ENCODE assay signal across 1 cellular context in the genomic region with DNA sequence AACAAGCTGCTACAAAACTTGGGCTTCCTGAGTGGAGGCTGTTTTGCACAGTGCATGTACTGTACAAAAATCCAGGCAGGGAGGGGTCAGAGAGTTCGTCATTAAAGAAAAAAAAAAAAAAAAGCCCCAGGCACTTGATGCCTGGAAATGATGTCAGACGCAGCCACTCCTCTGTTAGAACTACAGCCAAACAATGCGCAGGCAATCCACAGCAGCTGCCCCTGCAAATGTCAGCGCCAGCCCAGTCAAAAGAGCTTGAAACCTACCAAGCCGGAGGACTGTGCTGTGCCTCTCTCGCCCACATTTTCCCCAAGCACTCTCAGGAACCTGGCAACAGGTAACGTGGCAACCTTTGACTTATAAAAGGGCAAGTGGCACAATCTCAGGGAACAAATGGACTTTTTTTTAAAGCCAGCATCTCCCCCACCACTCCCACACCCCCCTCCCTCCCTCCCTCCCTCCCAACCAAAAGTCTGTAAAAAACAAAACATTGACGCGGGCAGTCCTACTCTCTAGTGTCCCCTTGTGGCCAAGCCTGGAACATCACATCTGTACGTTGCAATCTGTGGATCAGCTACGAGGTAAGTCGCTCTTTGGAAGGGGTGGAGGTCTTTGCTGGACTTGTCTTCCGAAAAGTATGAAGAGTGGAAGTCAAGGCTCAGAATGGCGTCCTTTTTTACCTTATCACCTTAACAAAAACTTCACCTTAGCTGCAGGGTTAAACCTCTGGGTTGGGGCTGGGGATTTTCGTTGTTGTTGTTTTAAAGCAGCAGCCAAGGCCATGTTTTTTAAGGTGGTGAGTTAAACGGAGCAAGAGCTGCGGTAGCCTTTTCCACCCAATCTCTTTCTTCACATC.
TF ChIP-seq lines count a peak whose summit lies in the region.

No MANE protein-coding gene starts in this region.

TF ChIP-seq in HepG2, 621 proteins besides CTCF, POLR2A, EP300 and RAD21 (continued from another document and continues in another):
- TF ChIP-seq TGIF2 (CRISPR knock-in tag; IDR thresholded peaks at IDR 0.05) = peak; percentile 66; the same call in 1 of the 2 replicates
- TF ChIP-seq HOXA5 (CRISPR knock-in tag; IDR thresholded peaks at IDR 0.05) = peak; percentile 67
- TF ChIP-seq ZNF678 (CRISPR knock-in tag; IDR thresholded peaks at IDR 0.05) = no peak
- TF ChIP-seq NR3C1 (CRISPR knock-in tag; IDR thresholded peaks at IDR 0.05) = no peak
- TF ChIP-seq, protein P1, sequence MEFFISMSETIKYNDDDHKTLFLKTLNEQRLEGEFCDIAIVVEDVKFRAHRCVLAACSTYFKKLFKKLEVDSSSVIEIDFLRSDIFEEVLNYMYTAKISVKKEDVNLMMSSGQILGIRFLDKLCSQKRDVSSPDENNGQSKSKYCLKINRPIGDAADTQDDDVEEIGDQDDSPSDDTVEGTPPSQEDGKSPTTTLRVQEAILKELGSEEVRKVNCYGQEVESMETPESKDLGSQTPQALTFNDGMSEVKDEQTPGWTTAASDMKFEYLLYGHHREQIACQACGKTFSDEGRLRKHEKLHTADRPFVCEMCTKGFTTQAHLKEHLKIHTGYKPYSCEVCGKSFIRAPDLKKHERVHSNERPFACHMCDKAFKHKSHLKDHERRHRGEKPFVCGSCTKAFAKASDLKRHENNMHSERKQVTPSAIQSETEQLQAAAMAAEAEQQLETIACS (CRISPR knock-in tag; IDR thresholded peaks at IDR 0.05) = no peak
- TF ChIP-seq ZNF629 (CRISPR knock-in tag; conservative IDR thresholded peaks at IDR 0.05) = no peak
- 0 out of 2 replicates have a peak, but pooled peaks have one; percentile 43 for TF ChIP-seq ZSCAN30 (CRISPR knock-in tag; IDR thresholded peaks at IDR 0.05)
- TF ChIP-seq, protein P2, sequence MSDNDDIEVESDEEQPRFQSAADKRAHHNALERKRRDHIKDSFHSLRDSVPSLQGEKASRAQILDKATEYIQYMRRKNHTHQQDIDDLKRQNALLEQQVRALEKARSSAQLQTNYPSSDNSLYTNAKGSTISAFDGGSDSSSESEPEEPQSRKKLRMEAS (IDR thresholded peaks at IDR 0.05) = peak; percentile 47; the same call in 1 of the 2 replicates
- TF ChIP-seq ZNF326 (CRISPR knock-in tag; IDR thresholded peaks at IDR 0.05; ENCODE audit: borderline replicate concordance) = no peak
- TF ChIP-seq RBFOX2 (IDR thresholded peaks at IDR 0.05; ENCODE audit: low read depth, low read length) = peak; percentile 84
- TF ChIP-seq, protein P3, sequence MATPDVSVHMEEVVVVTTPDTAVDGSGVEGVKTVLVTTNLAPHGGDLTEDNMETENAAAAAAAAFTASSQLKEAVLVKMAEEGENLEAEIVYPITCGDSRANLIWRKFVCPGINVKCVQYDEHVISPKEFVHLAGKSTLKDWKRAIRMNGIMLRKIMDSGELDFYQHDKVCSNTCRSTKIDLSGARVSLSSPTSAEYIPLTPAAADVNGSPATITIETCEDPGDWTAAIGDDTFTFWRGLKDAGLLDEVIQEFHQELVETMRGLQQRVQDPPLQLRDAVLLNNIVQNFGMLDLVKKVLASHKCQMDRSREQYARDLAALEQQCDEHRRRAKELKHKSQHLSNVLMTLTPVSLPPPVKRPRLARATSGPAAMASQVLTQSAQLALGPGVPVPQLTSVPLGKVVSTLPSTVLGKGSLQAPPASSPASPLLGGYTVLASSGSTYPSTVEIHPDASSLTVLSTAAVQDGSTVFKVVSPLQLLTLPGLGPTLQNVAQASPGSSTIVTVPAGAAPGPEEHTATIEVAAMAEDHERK (CRISPR knock-in tag; IDR thresholded peaks at IDR 0.05; ENCODE audit: low read depth) = no peak
- peak; percentile 33; the same call in 1 of the 2 replicates for TF ChIP-seq YEATS4 (CRISPR knock-in tag; IDR thresholded peaks at IDR 0.05; ENCODE audit: borderline replicate concordance)
- no peak for TF ChIP-seq ZNF10 (CRISPR knock-in tag; IDR thresholded peaks at IDR 0.05; ENCODE audit: borderline replicate concordance, low read depth)
- TF ChIP-seq MEIS1 (CRISPR knock-in tag; IDR thresholded peaks at IDR 0.05; ENCODE audit: borderline replicate concordance) = 0 out of 2 replicates have a peak, but pooled peaks have one; percentile 48
- no peak; the same call in 1 of the 2 replicates for TF ChIP-seq SPEN (CRISPR knock-in tag; IDR thresholded peaks at IDR 0.05; ENCODE audit: low read depth)
- TF ChIP-seq, protein P4, sequence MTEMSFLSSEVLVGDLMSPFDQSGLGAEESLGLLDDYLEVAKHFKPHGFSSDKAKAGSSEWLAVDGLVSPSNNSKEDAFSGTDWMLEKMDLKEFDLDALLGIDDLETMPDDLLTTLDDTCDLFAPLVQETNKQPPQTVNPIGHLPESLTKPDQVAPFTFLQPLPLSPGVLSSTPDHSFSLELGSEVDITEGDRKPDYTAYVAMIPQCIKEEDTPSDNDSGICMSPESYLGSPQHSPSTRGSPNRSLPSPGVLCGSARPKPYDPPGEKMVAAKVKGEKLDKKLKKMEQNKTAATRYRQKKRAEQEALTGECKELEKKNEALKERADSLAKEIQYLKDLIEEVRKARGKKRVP (CRISPR knock-in tag; IDR thresholded peaks at IDR 0.05) = peak in 1 of 2 experiments; percentile 39; a peak in 1 of 4 replicates
- TF ChIP-seq ZNF746 (CRISPR knock-in tag; IDR thresholded peaks at IDR 0.05) = peak; percentile 79
- TF ChIP-seq, protein P5, sequence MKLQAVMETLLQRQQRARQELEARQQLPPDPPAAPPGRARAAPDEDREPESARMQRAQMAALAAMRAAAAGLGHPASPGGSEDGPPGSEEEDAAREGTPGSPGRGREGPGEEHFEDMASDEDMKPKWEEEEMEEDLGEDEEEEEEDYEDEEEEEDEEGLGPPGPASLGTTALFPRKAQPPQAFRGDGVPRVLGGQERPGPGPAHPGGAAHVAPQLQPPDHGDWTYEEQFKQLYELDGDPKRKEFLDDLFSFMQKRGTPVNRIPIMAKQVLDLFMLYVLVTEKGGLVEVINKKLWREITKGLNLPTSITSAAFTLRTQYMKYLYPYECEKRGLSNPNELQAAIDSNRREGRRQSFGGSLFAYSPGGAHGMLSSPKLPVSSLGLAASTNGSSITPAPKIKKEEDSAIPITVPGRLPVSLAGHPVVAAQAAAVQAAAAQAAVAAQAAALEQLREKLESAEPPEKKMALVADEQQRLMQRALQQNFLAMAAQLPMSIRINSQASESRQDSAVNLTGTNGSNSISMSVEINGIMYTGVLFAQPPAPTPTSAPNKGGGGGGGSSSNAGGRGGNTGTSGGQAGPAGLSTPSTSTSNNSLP (IDR thresholded peaks at IDR 0.05; ENCODE audit: low read depth, low read length) = peak; percentile 58; the same call in 1 of the 2 replicates
- no peak for TF ChIP-seq ZKSCAN1 (IDR thresholded peaks at IDR 0.05; ENCODE audit: low read length)
- TF ChIP-seq, protein P6, sequence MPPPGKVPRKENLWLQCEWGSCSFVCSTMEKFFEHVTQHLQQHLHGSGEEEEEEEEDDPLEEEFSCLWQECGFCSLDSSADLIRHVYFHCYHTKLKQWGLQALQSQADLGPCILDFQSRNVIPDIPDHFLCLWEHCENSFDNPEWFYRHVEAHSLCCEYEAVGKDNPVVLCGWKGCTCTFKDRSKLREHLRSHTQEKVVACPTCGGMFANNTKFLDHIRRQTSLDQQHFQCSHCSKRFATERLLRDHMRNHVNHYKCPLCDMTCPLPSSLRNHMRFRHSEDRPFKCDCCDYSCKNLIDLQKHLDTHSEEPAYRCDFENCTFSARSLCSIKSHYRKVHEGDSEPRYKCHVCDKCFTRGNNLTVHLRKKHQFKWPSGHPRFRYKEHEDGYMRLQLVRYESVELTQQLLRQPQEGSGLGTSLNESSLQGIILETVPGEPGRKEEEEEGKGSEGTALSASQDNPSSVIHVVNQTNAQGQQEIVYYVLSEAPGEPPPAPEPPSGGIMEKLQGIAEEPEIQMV (CRISPR knock-in tag; IDR thresholded peaks at IDR 0.05; ENCODE audit: low read depth) = peak; percentile 3; the same call in 1 of the 2 replicates
- peak; percentile 60 for TF ChIP-seq SALL1 (CRISPR knock-in tag; IDR thresholded peaks at IDR 0.05)
- TF ChIP-seq, protein P7, sequence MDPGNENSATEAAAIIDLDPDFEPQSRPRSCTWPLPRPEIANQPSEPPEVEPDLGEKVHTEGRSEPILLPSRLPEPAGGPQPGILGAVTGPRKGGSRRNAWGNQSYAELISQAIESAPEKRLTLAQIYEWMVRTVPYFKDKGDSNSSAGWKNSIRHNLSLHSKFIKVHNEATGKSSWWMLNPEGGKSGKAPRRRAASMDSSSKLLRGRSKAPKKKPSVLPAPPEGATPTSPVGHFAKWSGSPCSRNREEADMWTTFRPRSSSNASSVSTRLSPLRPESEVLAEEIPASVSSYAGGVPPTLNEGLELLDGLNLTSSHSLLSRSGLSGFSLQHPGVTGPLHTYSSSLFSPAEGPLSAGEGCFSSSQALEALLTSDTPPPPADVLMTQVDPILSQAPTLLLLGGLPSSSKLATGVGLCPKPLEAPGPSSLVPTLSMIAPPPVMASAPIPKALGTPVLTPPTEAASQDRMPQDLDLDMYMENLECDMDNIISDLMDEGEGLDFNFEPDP (CRISPR knock-in tag; conservative IDR thresholded peaks at IDR 0.05) = no peak
- peak; percentile 51; the same call in 1 of the 2 replicates for TF ChIP-seq NR2F6 (IDR thresholded peaks at IDR 0.05)
- TF ChIP-seq NR2F6 (CRISPR knock-in tag; IDR thresholded peaks at IDR 0.05) = peak; percentile 26; the same call in 1 of the 2 replicates
- TF ChIP-seq ZNF263 (CRISPR knock-in tag; IDR thresholded peaks at IDR 0.05) = no peak
- no peak for TF ChIP-seq ZNF484 (CRISPR knock-in tag; IDR thresholded peaks at IDR 0.05; ENCODE audit: borderline replicate concordance, low read depth)
- TF ChIP-seq, protein P8, sequence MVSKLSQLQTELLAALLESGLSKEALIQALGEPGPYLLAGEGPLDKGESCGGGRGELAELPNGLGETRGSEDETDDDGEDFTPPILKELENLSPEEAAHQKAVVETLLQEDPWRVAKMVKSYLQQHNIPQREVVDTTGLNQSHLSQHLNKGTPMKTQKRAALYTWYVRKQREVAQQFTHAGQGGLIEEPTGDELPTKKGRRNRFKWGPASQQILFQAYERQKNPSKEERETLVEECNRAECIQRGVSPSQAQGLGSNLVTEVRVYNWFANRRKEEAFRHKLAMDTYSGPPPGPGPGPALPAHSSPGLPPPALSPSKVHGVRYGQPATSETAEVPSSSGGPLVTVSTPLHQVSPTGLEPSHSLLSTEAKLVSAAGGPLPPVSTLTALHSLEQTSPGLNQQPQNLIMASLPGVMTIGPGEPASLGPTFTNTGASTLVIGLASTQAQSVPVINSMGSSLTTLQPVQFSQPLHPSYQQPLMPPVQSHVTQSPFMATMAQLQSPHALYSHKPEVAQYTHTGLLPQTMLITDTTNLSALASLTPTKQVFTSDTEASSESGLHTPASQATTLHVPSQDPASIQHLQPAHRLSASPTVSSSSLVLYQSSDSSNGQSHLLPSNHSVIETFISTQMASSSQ (IDR thresholded peaks at IDR 0.05; ENCODE audit: low read depth) = 0 out of 2 replicates have a peak, but pooled peaks have one; percentile 17
- TF ChIP-seq, protein P8 (CRISPR knock-in tag; IDR thresholded peaks at IDR 0.05; ENCODE audit: borderline replicate concordance) = no peak
- TF ChIP-seq, protein P9, sequence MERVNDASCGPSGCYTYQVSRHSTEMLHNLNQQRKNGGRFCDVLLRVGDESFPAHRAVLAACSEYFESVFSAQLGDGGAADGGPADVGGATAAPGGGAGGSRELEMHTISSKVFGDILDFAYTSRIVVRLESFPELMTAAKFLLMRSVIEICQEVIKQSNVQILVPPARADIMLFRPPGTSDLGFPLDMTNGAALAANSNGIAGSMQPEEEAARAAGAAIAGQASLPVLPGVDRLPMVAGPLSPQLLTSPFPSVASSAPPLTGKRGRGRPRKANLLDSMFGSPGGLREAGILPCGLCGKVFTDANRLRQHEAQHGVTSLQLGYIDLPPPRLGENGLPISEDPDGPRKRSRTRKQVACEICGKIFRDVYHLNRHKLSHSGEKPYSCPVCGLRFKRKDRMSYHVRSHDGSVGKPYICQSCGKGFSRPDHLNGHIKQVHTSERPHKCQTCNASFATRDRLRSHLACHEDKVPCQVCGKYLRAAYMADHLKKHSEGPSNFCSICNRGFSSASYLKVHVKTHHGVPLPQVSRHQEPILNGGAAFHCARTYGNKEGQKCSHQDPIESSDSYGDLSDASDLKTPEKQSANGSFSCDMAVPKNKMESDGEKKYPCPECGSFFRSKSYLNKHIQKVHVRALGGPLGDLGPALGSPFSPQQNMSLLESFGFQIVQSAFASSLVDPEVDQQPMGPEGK (CRISPR knock-in tag; IDR thresholded peaks at IDR 0.05) = peak; percentile 89
- TF ChIP-seq, protein P10, sequence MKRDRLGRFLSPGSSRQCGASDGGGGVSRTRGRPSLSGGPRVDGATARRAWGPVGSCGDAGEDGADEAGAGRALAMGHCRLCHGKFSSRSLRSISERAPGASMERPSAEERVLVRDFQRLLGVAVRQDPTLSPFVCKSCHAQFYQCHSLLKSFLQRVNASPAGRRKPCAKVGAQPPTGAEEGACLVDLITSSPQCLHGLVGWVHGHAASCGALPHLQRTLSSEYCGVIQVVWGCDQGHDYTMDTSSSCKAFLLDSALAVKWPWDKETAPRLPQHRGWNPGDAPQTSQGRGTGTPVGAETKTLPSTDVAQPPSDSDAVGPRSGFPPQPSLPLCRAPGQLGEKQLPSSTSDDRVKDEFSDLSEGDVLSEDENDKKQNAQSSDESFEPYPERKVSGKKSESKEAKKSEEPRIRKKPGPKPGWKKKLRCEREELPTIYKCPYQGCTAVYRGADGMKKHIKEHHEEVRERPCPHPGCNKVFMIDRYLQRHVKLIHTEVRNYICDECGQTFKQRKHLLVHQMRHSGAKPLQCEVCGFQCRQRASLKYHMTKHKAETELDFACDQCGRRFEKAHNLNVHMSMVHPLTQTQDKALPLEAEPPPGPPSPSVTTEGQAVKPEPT (CRISPR knock-in tag; IDR thresholded peaks at IDR 0.05; ENCODE audit: low read depth) = 0 out of 2 replicates have a peak, but pooled peaks have one; percentile 49
- TF ChIP-seq, protein P11, sequence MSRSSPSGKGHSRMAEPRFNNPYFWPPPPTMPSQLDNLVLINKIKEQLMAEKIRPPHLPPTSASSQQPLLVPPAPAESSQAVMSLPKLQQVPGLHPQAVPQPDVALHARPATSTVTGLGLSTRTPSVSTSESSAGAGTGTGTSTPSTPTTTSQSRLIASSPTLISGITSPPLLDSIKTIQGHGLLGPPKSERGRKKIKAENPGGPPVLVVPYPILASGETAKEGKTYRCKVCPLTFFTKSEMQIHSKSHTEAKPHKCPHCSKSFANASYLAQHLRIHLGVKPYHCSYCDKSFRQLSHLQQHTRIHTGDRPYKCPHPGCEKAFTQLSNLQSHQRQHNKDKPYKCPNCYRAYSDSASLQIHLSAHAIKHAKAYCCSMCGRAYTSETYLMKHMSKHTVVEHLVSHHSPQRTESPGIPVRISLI (CRISPR knock-in tag; IDR thresholded peaks at IDR 0.05; ENCODE audit: borderline replicate concordance) = peak; percentile 95
